In the genomic region with DNA sequence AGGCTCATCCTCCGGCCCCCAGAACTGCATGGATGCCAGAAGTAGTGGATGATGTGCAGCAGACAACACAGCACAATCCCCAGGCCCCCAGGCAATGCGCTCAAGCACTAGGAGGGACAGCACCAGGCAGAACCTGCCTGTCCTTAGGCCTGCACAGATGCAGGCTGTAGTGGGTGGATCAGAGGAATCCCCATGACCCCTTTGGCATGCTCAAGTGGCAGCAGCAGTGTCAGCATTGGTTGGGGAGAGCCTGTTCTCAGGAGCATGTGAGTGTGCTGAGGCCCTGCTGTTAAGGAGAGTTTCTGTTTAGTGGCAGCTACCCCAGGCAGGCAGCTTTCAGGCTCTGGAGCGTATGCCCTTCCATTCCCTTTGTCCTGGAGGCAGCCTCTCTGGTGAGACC, we compare ENCODE assay signal across 1 cellular context.
TF ChIP-seq lines count a peak whose summit lies in the region.

No MANE protein-coding gene starts in this region.

TF ChIP-seq in H1, 55 proteins besides CTCF, POLR2A, EP300 and RAD21:
- no peak for TF ChIP-seq SP1 (IDR thresholded peaks at IDR 0.05; ENCODE audit: low read depth, low read length)
- TF ChIP-seq BRCA1 (IDR thresholded peaks at IDR 0.05; ENCODE audit: low read depth, low read length): no peak
- no peak for TF ChIP-seq RXRA (IDR thresholded peaks at IDR 0.05; ENCODE audit: insufficient read depth, low read depth, low read length)
- no peak for TF ChIP-seq NANOG (IDR thresholded peaks at IDR 0.05; ENCODE audit: insufficient read depth, low read depth, low read length, poor library complexity, severe bottlenecking)
- TF ChIP-seq HDAC2 (IDR thresholded peaks at IDR 0.05; ENCODE audit: borderline replicate concordance in 1 of 2, low read depth in 2 of 2, low read length in 2 of 2): no peak
- TF ChIP-seq KDM1A (IDR thresholded peaks at IDR 0.05; ENCODE audit: borderline replicate concordance, low read length): no peak
- no peak for TF ChIP-seq TCF12 (IDR thresholded peaks at IDR 0.05; ENCODE audit: low read depth, low read length)
- TF ChIP-seq MAFK (IDR thresholded peaks at IDR 0.05; ENCODE audit: low read depth, low read length): no peak
- no peak for TF ChIP-seq TAF1 (IDR thresholded peaks at IDR 0.05; ENCODE audit: low read depth, low read length)
- no peak for TF ChIP-seq GTF2F1 (IDR thresholded peaks at IDR 0.05; ENCODE audit: borderline replicate concordance, low read depth, low read length)
- TF ChIP-seq EGR1 (IDR thresholded peaks at IDR 0.05; ENCODE audit: borderline replicate concordance, low read depth, low read length): no peak
- no peak for TF ChIP-seq CEBPB (IDR thresholded peaks at IDR 0.05; ENCODE audit: low read depth, low read length)
